ENCODE assay signal across 8 cellular contexts in the genomic region with DNA sequence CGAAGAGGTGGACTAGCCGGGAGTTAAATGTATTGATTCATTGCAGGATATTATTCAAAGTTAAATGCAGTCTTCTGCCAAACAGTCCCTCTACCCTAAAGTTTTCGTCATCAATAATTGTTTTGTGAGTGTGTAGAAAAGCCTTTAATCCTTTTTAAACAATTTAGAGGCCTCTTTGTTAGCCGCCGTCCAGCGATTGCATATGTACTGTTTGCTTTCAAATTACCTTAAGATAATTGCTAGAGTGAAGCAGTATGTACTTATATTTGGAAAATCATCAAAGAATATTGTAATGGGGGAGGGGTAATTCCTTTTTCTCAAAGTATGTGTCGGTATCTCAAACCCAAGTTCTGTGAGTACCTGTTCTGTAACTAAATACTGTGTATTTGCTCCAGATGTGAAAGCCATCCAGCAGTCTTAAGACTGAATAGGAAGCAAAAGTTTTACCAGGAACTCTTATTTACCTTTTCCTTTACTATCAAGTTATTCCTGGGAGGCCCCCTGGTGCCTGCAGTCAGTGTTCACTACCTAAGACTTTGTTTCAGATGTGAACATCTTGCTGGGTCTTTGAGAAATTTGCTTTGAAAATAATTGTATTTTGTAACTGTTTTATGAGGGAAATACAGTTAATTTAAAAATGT. TPM values are rescaled to one million over a fixed set of nuclear protein-coding genes. Genes with fewer than 3 reads are reported as not detected.
DNase-seq lines count a peak whose midpoint lies in the region; ATAC-seq and TF ChIP-seq lines count a peak whose summit lies in the region.

No MANE protein-coding gene starts in this region.

- peak overlapping the region; percentile 93 for H3K4me3 Mint-ChIP-seq in Calu3 (ENCODE audit: low read depth, unreplicated experiment)

- CTCF ChIA-PET in Calu3 (lab: Charles Lee), result interaction anchor here (4.0 kb wide), 1 partner anchor 159 kb away, joined by 33 read pairs; no protein-coding TSS in a partner anchor
- CTCF ChIA-PET in SK-N-SH (lab: Yijun Ruan, JAX), result interaction anchor here (1.6 to 8.8 kb wide), 4 partner anchors 66 to 186 kb away, joined by 3 to 109 read pairs (median 40); no protein-coding TSS in a partner anchor

- H3K27ac ChIP-seq in SK-N-SH (ENCODE audit: low read depth in 2 of 2, low read length in 1 of 2) (peak overlapping the region; percentile 91 to 100; a peak in 3 of 4 replicates), iPS-20b (ENCODE audit: low read length) (peak overlapping the region; percentile 77), skeletal muscle tissue (ENCODE audit: low read depth, low read length) (peak overlapping the region; percentile 99)

- peak; percentile 76 for TF ChIP-seq RAD21 in SK-N-SH (IDR thresholded peaks at IDR 0.05; ENCODE audit: low read length)

- H3K9me3 ChIP-seq in SK-N-SH (no peaks in the 10 kb centered on the region), iPS-20b (ENCODE audit: insufficient read depth, low read depth, low read length) (no peaks in the 10 kb centered on the region), skeletal muscle tissue (ENCODE audit: control insufficient read depth in 3 of 3, low read length in 3 of 3) (no peaks in the 10 kb centered on the region)

- peaks cover 44% of the 10 kb centered on the region for H4K20me1 ChIP-seq in SK-N-SH (ENCODE audit: insufficient read depth)

- under 1% methylated on average over 7 of the region's 7 CpGs for WGBS in SK-N-SH (ENCODE audit: low lambda C conversion rate)

- peaks cover 61% of the 10 kb centered on the region for H3K36me3 Mint-ChIP-seq in Calu3 (ENCODE audit: insufficient read depth, unreplicated experiment)

- no peaks in the 10 kb centered on the region for H3K9me2 ChIP-seq in SK-N-SH

- H3K27ac Mint-ChIP-seq in Calu3 (ENCODE audit: unreplicated experiment), result peak overlapping the region; percentile 97

- BruUV-seq in Calu3 (replicated peaks; lab: Mats Ljungman, UMichigan), result TSS peak; percentile 38

- H3K4me1 ChIP-seq in SK-N-SH (ENCODE audit: control insufficient read depth in 1 of 2, insufficient read depth in 2 of 2, low read depth in 1 of 2, low read length in 1 of 2) (peaks cover 15 to 26% of the 10 kb centered on the region in 2 experiments; a peak in 3 of 4 replicates), iPS-20b (ENCODE audit: insufficient read depth, low read length) (peaks cover 21% of the 10 kb centered on the region), skeletal muscle tissue (ENCODE audit: control insufficient read depth in 3 of 3, insufficient read depth in 3 of 3, low read length in 3 of 3) (peaks cover 26 to 44% (median 43%) of the 10 kb centered on the region in 3 donors)

- DNase-seq in Calu3 (peak; percentile 83), HuH-7.5 (ENCODE audit: low spot score) (peak; percentile 28), SK-N-SH (peak; percentile 53), astrocyte of the hippocampus (ENCODE audit: low read depth, low spot score) (peak; percentile 79), GM19238 (ENCODE audit: insufficient read length, low spot score) (no peak)

- peaks cover 50% of the 10 kb centered on the region for H3K4me1 Mint-ChIP-seq in Calu3 (ENCODE audit: low read depth, unreplicated experiment)

- H3K9ac ChIP-seq in SK-N-SH (peak overlapping the region; percentile 98), iPS-20b (ENCODE audit: low read depth, low read length) (peak overlapping the region; percentile 94; the same call in 1 of the 2 replicates), skeletal muscle tissue (ENCODE audit: low read depth in 1 of 3, low read length in 3 of 3) (peak overlapping the region; percentile 71 to 98 (median 97))

- H3K4me2 ChIP-seq in SK-N-SH, result peak overlapping the region; percentile 72

- H3K4me3 ChIP-seq in SK-N-SH (ENCODE audit: low read depth in 2 of 2, low read length in 1 of 2), result peak overlapping the region; percentile 75 to 98
- H3K4me3 ChIP-seq in iPS-20b (ENCODE audit: low read length), result peak overlapping the region; percentile 79
- peak overlapping the region; percentile 89 to 99 (median 92) for H3K4me3 ChIP-seq in skeletal muscle tissue (ENCODE audit: low read length in 3 of 3)

- H3K27me3 Mint-ChIP-seq in Calu3 (ENCODE audit: unreplicated experiment), result no peaks in the 10 kb centered on the region

- no peaks in the 10 kb centered on the region for H3K27me3 ChIP-seq in SK-N-SH (ENCODE audit: insufficient read depth)
- no peaks in the 10 kb centered on the region; the same call in 1 of the 2 replicates for H3K27me3 ChIP-seq in iPS-20b (ENCODE audit: insufficient read depth, low read length)
- H3K27me3 ChIP-seq in skeletal muscle tissue (ENCODE audit: control insufficient read depth in 3 of 3, insufficient read depth in 3 of 3, low read length in 3 of 3), result no peaks in the 10 kb centered on the region

- H3F3A ChIP-seq in SK-N-SH (replicated peaks; ENCODE audit: insufficient read depth), result no peaks in the 10 kb centered on the region

- H3K36me3 ChIP-seq in SK-N-SH (replicated peaks in 1 of 2; ENCODE audit: control insufficient read depth in 1 of 2, insufficient read depth in 2 of 2, low read length in 1 of 2), result peaks cover under 1 to 4% of the 10 kb centered on the region in 2 experiments
- no peaks in the 10 kb centered on the region for H3K36me3 ChIP-seq in iPS-20b (ENCODE audit: insufficient read depth, low read depth, low read length)
- H3K36me3 ChIP-seq in skeletal muscle tissue (ENCODE audit: control insufficient read depth in 3 of 3, insufficient read depth in 3 of 3, low read length in 3 of 3), result no peaks in the 10 kb centered on the region

- TF ChIP-seq CTCF in Calu3 (IDR thresholded peaks at IDR 0.05; ENCODE audit: unreplicated experiment), result no peak
- TF ChIP-seq CTCF in SK-N-SH (IDR thresholded peaks at IDR 0.05), result peak; percentile 93

- H3K9me3 Mint-ChIP-seq in Calu3 (ENCODE audit: low read depth, unreplicated experiment), result no peaks in the 10 kb centered on the region

- POLR2A ChIA-PET in SK-N-SH (lab: Yijun Ruan, JAX), result interaction anchor here (1.4 to 5.3 kb wide), 3 partner anchors 89 to 159 kb away, joined by 3 to 105 read pairs (median 18); no protein-coding TSS in a partner anchor

- TF ChIP-seq EP300 in SK-N-SH (IDR thresholded peaks at IDR 0.05; ENCODE audit: borderline replicate concordance in 1 of 2, low read depth in 1 of 2, low read length in 1 of 2), result no peak

- ATAC-seq in GM21737 (IDR thresholded peaks at IDR 0.05; ENCODE audit: unreplicated experiment), result no peak

- intact Hi-C loops in Calu3 (cut with micrococcal nuclease; ENCODE audit: unreplicated experiment), result loop anchor here (1.0 to 2.0 kb wide), 4 partner anchors 90 to 186 kb away; no protein-coding TSS in a partner anchor

- peaks cover 63% of the 10 kb centered on the region for H3K79me2 ChIP-seq in SK-N-SH (ENCODE audit: insufficient read depth)

- H2AFZ ChIP-seq in SK-N-SH (ENCODE audit: low read depth), result no peak overlapping the region

TF ChIP-seq in SK-N-SH, 30 proteins besides CTCF, POLR2A, EP300 and RAD21:
- TF ChIP-seq CHD2 (IDR thresholded peaks at IDR 0.05; ENCODE audit: low read length, partially characterized antibody) (peak; percentile 29), SMC3 (IDR thresholded peaks at IDR 0.05; ENCODE audit: low read depth, low read length) (peak; percentile 67; the same call in 1 of the 2 replicates), SIN3A (IDR thresholded peaks at IDR 0.05; ENCODE audit: borderline replicate concordance, low read depth, low read length) (peak; percentile 48; the same call in 1 of the 2 replicates), FOXM1 (IDR thresholded peaks at IDR 0.05; ENCODE audit: low read depth) (0 out of 2 replicates have a peak, but pooled peaks have one; percentile 3)
- TF ChIP-seq, protein P1, sequence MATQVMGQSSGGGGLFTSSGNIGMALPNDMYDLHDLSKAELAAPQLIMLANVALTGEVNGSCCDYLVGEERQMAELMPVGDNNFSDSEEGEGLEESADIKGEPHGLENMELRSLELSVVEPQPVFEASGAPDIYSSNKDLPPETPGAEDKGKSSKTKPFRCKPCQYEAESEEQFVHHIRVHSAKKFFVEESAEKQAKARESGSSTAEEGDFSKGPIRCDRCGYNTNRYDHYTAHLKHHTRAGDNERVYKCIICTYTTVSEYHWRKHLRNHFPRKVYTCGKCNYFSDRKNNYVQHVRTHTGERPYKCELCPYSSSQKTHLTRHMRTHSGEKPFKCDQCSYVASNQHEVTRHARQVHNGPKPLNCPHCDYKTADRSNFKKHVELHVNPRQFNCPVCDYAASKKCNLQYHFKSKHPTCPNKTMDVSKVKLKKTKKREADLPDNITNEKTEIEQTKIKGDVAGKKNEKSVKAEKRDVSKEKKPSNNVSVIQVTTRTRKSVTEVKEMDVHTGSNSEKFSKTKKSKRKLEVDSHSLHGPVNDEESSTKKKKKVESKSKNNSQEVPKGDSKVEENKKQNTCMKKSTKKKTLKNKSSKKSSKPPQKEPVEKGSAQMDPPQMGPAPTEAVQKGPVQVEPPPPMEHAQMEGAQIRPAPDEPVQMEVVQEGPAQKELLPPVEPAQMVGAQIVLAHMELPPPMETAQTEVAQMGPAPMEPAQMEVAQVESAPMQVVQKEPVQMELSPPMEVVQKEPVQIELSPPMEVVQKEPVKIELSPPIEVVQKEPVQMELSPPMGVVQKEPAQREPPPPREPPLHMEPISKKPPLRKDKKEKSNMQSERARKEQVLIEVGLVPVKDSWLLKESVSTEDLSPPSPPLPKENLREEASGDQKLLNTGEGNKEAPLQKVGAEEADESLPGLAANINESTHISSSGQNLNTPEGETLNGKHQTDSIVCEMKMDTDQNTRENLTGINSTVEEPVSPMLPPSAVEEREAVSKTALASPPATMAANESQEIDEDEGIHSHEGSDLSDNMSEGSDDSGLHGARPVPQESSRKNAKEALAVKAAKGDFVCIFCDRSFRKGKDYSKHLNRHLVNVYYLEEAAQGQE (IDR thresholded peaks at IDR 0.05; ENCODE audit: low read depth, low read length), result no peak

RNA-seq across cellular contexts. Expression of a gene that starts 1.5 kb away (rescaled TPM):
- total RNA-seq in Calu3 (2022) (218 and 235 TPM in 2 replicates), skeletal muscle tissue (156 TPM)
- polyA plus RNA-seq in SK-N-SH (2012; rRNA removed), result 21.7 and 24.7 TPM in 2 replicates
- 26.6 and 31.3 TPM in 2 replicates for polyA plus RNA-seq in SK-N-SH (2012; cell fraction: cytosol; rRNA removed)
- 9.1 and 17.2 TPM in 2 replicates for polyA plus RNA-seq in SK-N-SH (2012; cell fraction: nucleus; rRNA removed)

RNA-seq across cellular contexts. Expression of a gene that starts 57.5 kb away (rescaled TPM):
- 1.2 and 2.0 TPM in 2 replicates for total RNA-seq in Calu3 (2022)
- 0.10 TPM in 1 of 2 replicates, not detected in the other for polyA plus RNA-seq in SK-N-SH (2012; rRNA removed)
- 0.04 TPM in 2 replicates for polyA plus RNA-seq in SK-N-SH (2012; cell fraction: cytosol; rRNA removed)
- 0.11 and 0.18 TPM in 2 replicates for polyA plus RNA-seq in SK-N-SH (2012; cell fraction: nucleus; rRNA removed)
- total RNA-seq in skeletal muscle tissue, result 1.0 TPM
